ENCODE assay signal across 9 cellular contexts in the genomic region with DNA sequence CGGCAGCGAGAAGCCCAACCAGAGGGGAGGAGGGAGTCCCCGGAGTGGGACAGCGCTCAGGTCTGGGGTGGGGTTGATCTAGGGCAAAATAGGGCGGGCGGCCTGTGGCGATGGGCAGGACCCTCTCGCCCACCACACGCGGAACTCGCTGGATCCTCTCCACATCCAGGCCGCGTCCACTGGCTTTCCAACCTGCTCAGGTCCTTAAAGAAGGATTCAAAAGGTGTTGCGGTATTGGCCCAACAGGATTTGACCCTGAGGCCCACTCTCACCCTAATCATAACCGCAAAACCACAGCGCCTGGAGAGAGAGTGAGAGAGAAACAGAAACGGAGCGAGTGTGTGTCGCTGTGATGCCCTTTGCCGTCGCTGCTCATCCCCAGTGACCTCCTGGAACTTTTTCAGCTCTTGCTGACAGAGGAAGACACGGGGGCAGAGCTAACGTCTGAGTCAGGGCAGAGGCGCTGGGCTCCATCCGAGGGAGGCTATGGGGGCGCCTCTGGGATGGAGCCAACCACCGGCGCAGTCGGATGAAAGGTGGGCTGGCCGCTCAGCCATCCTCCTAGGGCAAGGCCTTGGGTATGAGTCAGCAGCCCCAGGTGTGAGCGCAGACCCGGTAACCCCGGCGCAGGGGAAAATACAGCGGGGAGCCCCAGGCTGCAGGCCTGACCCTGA. TPM values are rescaled to one million over a fixed set of nuclear protein-coding genes. Genes with fewer than 3 reads are reported as not detected.
DNase-seq lines count a peak whose midpoint lies in the region; ATAC-seq lines count a peak whose summit lies in the region.
"Had no signal": no experiment of that assay in that cellular context is flagged by ENCODE, and none has a peak within 500 bp of the region (broad histone marks: within the 10 kb centered on the region; RNA-seq: fewer than 3 reads in every experiment).

No MANE protein-coding gene starts in this region.

- peaks cover 0 to 2% (median 0%) of the 10 kb centered on the region in 8 donors for H3K9me3 Mint-ChIP-seq in CD4-positive, alpha-beta memory T cell
- H3K9me3 Mint-ChIP-seq in activated T-cell treated with anti-CD3 and anti-CD28 coated beads, Interleukin-2, amount 50 U/mL, for 72 hours, result no peaks in the 10 kb centered on the region

- no peaks in the 10 kb centered on the region for H3K9me3 ChIP-seq in CD4-positive, alpha-beta memory T cell (ENCODE audit: control insufficient read depth in 1 of 2, low read length in 2 of 2)

- H3K36me3 ChIP-seq in CD4-positive, alpha-beta memory T cell (ENCODE audit: insufficient read depth, low read length), result no peaks in the 10 kb centered on the region

- H3K27ac ChIP-seq in CD4-positive, alpha-beta memory T cell (ENCODE audit: low read depth, low read length), result no peak overlapping the region

- peak in 4 of 5 donors; percentile 48 to 83 (median 53) for DNase-seq in CD4-positive, alpha-beta memory T cell
- DNase-seq in activated T-cell treated with anti-CD3 and anti-CD28 coated beads, Interleukin-2, amount 50 U/mL, for 72 hours, result peak; percentile 71 to 79
- DNase-seq in left lobe of liver (ENCODE audit: low spot score) (no peak), NCI-H1092 (lab: John Stamatoyannopoulos, UW) (no peak), EL (no peak), NCI-H1694 (lab: John Stamatoyannopoulos, UW) (no peak)

- peak overlapping the region; percentile 39 to 55 for H3K4me3 ChIP-seq in CD4-positive, alpha-beta memory T cell (ENCODE audit: low read length in 2 of 2)

- peaks cover 48% of the 10 kb centered on the region for H3K4me1 ChIP-seq in CD4-positive, alpha-beta memory T cell (ENCODE audit: insufficient read depth, low read length)

- H3K27ac Mint-ChIP-seq in CD4-positive, alpha-beta memory T cell, result peak overlapping the region; percentile 77 to 91 (median 82)
- H3K27ac Mint-ChIP-seq in activated T-cell treated with anti-CD3 and anti-CD28 coated beads, Interleukin-2, amount 50 U/mL, for 72 hours, result peak overlapping the region; percentile 91

- CTCF ChIA-PET in CD4-positive, alpha-beta memory T cell (lab: Charles Lee; ENCODE audit: partially characterized antibody), result interaction anchor here (1.0 to 4.2 kb wide), 11 partner anchors 12 to 272 kb away, joined by 3 to 25 read pairs (median 4); partner anchors contain the start of genes NAA60 and ZNF597

- ATAC-seq in HG03159 (IDR thresholded peaks at IDR 0.05; ENCODE audit: unreplicated experiment), result peak; percentile 54
- ATAC-seq in activated T-cell treated with anti-CD3 and anti-CD28 coated beads, Interleukin-2, amount 50 U/mL, for 72 hours (replicated peaks in 1 of 2), result peak; percentile 72 to 73
- ATAC-seq in left lobe of liver, result peak; percentile 16
- ATAC-seq in GM19455 (IDR thresholded peaks at IDR 0.05; ENCODE audit: unreplicated experiment), result no peak

- H3K4me1 Mint-ChIP-seq in CD4-positive, alpha-beta memory T cell, result peaks cover 19 to 48% (median 38%) of the 10 kb centered on the region in 4 donors
- H3K4me1 Mint-ChIP-seq in activated T-cell treated with anti-CD3 and anti-CD28 coated beads, Interleukin-2, amount 50 U/mL, for 72 hours (ENCODE audit: low read depth), result peaks cover 34% of the 10 kb centered on the region

- intact Hi-C loops in CD4-positive, alpha-beta memory T cell (cut with micrococcal nuclease), result loop anchor here (2.0 kb wide), 1 partner anchor 17 kb away; the partner anchor contains the start of gene OR1F1

- H3K27me3 Mint-ChIP-seq in CD4-positive, alpha-beta memory T cell, result peaks cover 22 to 27% of the 10 kb centered on the region in 2 donors
- peaks cover 56% of the 10 kb centered on the region for H3K27me3 Mint-ChIP-seq in activated T-cell treated with anti-CD3 and anti-CD28 coated beads, Interleukin-2, amount 50 U/mL, for 72 hours (ENCODE audit: low read depth)

- peaks cover 0 to 3% of the 10 kb centered on the region in 2 donors for H3K36me3 Mint-ChIP-seq in CD4-positive, alpha-beta memory T cell
- no peaks in the 10 kb centered on the region for H3K36me3 Mint-ChIP-seq in activated T-cell treated with anti-CD3 and anti-CD28 coated beads, Interleukin-2, amount 50 U/mL, for 72 hours (ENCODE audit: insufficient read depth in 2 of 2)

- POLR2A ChIA-PET in CD4-positive, alpha-beta memory T cell (lab: Charles Lee; ENCODE audit: partially characterized antibody), result interaction anchor here (0.7 to 4.0 kb wide), 22 partner anchors 11 to 286 kb away, joined by 3 to 44 read pairs (median 6); partner anchors contain the start of genes IL32, OR1F1, ZNF200 and ZNF213

- H3K4me3 Mint-ChIP-seq in CD4-positive, alpha-beta memory T cell, result peak overlapping the region; percentile 79 to 88 (median 83)
- peak overlapping the region; percentile 86 to 90 for H3K4me3 Mint-ChIP-seq in activated T-cell treated with anti-CD3 and anti-CD28 coated beads, Interleukin-2, amount 50 U/mL, for 72 hours

- peaks cover 35% of the 10 kb centered on the region for H3K27me3 ChIP-seq in CD4-positive, alpha-beta memory T cell (ENCODE audit: insufficient read depth, low read length)

RNA-seq across cellular contexts. Expression of gene OR1F1, which starts 16.7 kb away (rescaled TPM):
- under 1 TPM; 0.49 to 0.97 TPM for total RNA-seq in CD4-positive, alpha-beta memory T cell
- polyA plus RNA-seq in CD4-positive, alpha-beta memory T cell, result not detected
- total RNA-seq in activated T-cell treated with anti-CD3 and anti-CD28 coated beads, Interleukin-2, amount 50 U/mL, for 72 hours, result under 1 TPM in 1 of 2 donors, not detected in 1; 0.35 TPM
- not detected for total RNA-seq in left lobe of liver
- polyA plus RNA-seq: adipose tissue had no signal

RNA-seq across cellular contexts. Expression of gene ZNF213, which starts 36.5 kb away (rescaled TPM):
- total RNA-seq in CD4-positive, alpha-beta memory T cell, result 10 to 100 TPM; 14.1 to 14.5 TPM
- 1 to 10 TPM in 1 of 2 donors, under 1 TPM in 1; 0.67 to 3.2 TPM for polyA plus RNA-seq in CD4-positive, alpha-beta memory T cell
- 10 to 100 TPM; 12.2 to 16.3 TPM for total RNA-seq in activated T-cell treated with anti-CD3 and anti-CD28 coated beads, Interleukin-2, amount 50 U/mL, for 72 hours
- total RNA-seq in left lobe of liver, result 2.7 TPM

RNA-seq across cellular contexts. Expression of gene ZNF205, which starts 58.9 kb away (rescaled TPM):
- total RNA-seq in CD4-positive, alpha-beta memory T cell, result not detected
- under 1 TPM in 1 of 2 donors, not detected in 1; 0.20 TPM for polyA plus RNA-seq in CD4-positive, alpha-beta memory T cell
- under 1 TPM; 0.12 to 0.28 TPM for total RNA-seq in activated T-cell treated with anti-CD3 and anti-CD28 coated beads, Interleukin-2, amount 50 U/mL, for 72 hours
- total RNA-seq in left lobe of liver, result 7.0 TPM

Comparison
In these comparisons a context has a peak if more than half of its experiments do, and no peak if none do; other contexts are left out.
1. DNase-seq: peak in CD4-positive, alpha-beta memory T cell (4 of 5) and activated T-cell treated with anti-CD3 and anti-CD28 coated beads, Interleukin-2, amount 50 U/mL, for 72 hours (2 of 2); none in left lobe of liver (single experiment), NCI-H1092 (single experiment), EL (single experiment) and NCI-H1694 (single experiment).